ENCODE assay signal across 8 cellular contexts in the genomic region with DNA sequence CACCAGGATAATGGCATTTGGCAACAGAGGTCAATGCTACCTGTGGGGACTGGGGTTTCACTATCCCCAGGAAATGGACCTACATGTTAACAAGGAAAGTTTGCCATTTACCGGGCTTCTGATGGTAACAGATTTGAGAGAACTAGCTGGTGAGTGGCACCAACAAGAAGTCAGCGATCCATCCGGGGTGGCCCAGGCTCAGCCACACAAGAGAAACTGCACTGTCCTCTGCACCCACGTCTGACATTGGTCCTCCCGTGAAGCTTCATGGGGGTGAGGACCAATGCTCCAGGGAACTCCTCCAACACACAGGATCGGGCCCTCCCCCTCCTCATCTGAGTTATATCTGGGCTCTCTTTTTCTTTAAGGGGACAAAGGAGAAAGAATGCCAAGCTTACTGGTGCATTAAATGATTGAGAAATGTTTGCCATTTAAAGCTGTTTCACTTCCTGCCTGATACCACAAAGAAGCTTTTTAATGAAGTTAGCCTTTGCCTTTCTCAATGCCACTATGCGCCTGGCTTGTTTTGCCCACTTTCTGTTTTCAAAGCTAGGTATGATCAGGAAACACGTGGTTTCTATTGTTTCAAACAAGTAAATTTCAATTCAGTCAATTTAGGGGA.
DNase-seq lines count a peak whose midpoint lies in the region; ATAC-seq and TF ChIP-seq lines count a peak whose summit lies in the region.

No MANE protein-coding gene starts in this region.

- no peaks in the 10 kb centered on the region for H3K36me3 ChIP-seq in Peyer's patch

- no peaks in the 10 kb centered on the region for H3K9me3 ChIP-seq in Peyer's patch

- H3K4me1 Mint-ChIP-seq in activated naive CD4-positive, alpha-beta T cell treated with anti-CD3 and anti-CD28 coated beads for 36 hours (ENCODE audit: low read depth), result peaks cover 65% of the 10 kb centered on the region

- TF ChIP-seq CTCF in Peyer's patch (IDR thresholded peaks at IDR 0.05), result no peak

- H3K36me3 Mint-ChIP-seq in activated naive CD4-positive, alpha-beta T cell treated with anti-CD3 and anti-CD28 coated beads for 36 hours (ENCODE audit: low read depth), result no peaks in the 10 kb centered on the region

- no peak overlapping the region for H3K4me3 Mint-ChIP-seq in activated naive CD4-positive, alpha-beta T cell treated with anti-CD3 and anti-CD28 coated beads for 36 hours

- CTCF ChIA-PET in activated naive CD4-positive, alpha-beta T cell treated with anti-CD3 and anti-CD28 coated beads for 36 hours (lab: Charles Lee), result interaction anchor here (0.6 kb wide), 1 partner anchor 66 kb away, joined by 6 read pairs; no protein-coding TSS in a partner anchor

- peak overlapping the region; percentile 31 for H3K27ac Mint-ChIP-seq in activated naive CD4-positive, alpha-beta T cell treated with anti-CD3 and anti-CD28 coated beads for 36 hours

- H3K4me1 ChIP-seq in Peyer's patch, result peaks cover 9 to 45% (median 19%) of the 10 kb centered on the region in 4 donors

- TF ChIP-seq POLR2A in Peyer's patch (IDR thresholded peaks at IDR 0.05), result no peak

- DNase-seq in activated naive CD4-positive, alpha-beta T cell treated with anti-CD3 and anti-CD28 coated beads for 36 hours, result peak; percentile 54
- DNase-seq in activated naive CD4-positive, alpha-beta T cell (lab: John Stamatoyannopoulos, UW), result no peak
- peak in 2 of 3 donors; percentile 58 to 63 for DNase-seq in Peyer's patch
- peak; percentile 53 for DNase-seq in left kidney (ENCODE audit: low read depth, low spot score)
- no peak for DNase-seq in NCI-H226
- no peak for DNase-seq in activated CD8-positive, alpha-beta memory T cell treated with anti-CD3 and anti-CD28 coated beads, Interleukin-2, amount 50 U/mL, for 4 hours
- no peak for DNase-seq in NCI-H1436 (lab: John Stamatoyannopoulos, UW)

- no peaks in the 10 kb centered on the region for H3K27me3 Mint-ChIP-seq in activated naive CD4-positive, alpha-beta T cell treated with anti-CD3 and anti-CD28 coated beads for 36 hours (ENCODE audit: low read depth)

- peak; percentile 77 for ATAC-seq in HG02943 (IDR thresholded peaks at IDR 0.05; ENCODE audit: low read depth, unreplicated experiment)

- no peaks in the 10 kb centered on the region for H3K9me3 Mint-ChIP-seq in activated naive CD4-positive, alpha-beta T cell treated with anti-CD3 and anti-CD28 coated beads for 36 hours

- H3K4me3 ChIP-seq in Peyer's patch, result no peak overlapping the region

- intact Hi-C loops in activated naive CD4-positive, alpha-beta T cell treated with anti-CD3 and anti-CD28 coated beads for 36 hours (cut with micrococcal nuclease), result loop anchor here (1.0 to 5.0 kb wide), 3 partner anchors 9 to 650 kb away; no protein-coding TSS in a partner anchor

- no peaks in the 10 kb centered on the region for H3K27me3 ChIP-seq in Peyer's patch

- peak overlapping the region; percentile 45 to 83 (median 59) for H3K27ac ChIP-seq in Peyer's patch

Comparison
In these comparisons a context has a peak if more than half of its experiments do, and no peak if none do; other contexts are left out.
1. DNase-seq: peak in activated naive CD4-positive, alpha-beta T cell treated with anti-CD3 and anti-CD28 coated beads for 36 hours (single experiment), Peyer's patch (2 of 3) and left kidney (single experiment); none in activated naive CD4-positive, alpha-beta T cell (0 of 4), NCI-H226 (single experiment), activated CD8-positive, alpha-beta memory T cell treated with anti-CD3 and anti-CD28 coated beads, Interleukin-2, amount 50 U/mL, for 4 hours (single experiment) and NCI-H1436 (single experiment).